In genomic region chr7:98202367-98203195, GRCh38 we compare ENCODE assay signal across 8 cellular contexts. TPM values are rescaled to one million over a fixed set of nuclear protein-coding genes. Genes with fewer than 3 reads are reported as not detected.
DNase-seq lines count a peak whose midpoint lies in the region; ATAC-seq, FAIRE-seq and TF ChIP-seq lines count a peak whose summit lies in the region.

No MANE protein-coding gene starts in this region.

- dilution Hi-C loops in mammary epithelial cell (cut with HindIII; ENCODE audit: low sequenced_read_pairs), result no loop called here

- H3K27ac Mint-ChIP-seq in Caco-2 (ENCODE audit: unreplicated experiment), result no peak overlapping the region

- intact Hi-C loops in mammary epithelial cell (cut with micrococcal nuclease), result no loop called here
- intact Hi-C loops in Caco-2 (cut with micrococcal nuclease; ENCODE audit: unreplicated experiment), result no loop called here

- FAIRE-seq in frontal cortex (lab: Jason Lieb, UNC), result no peak

- CTCF ChIA-PET in mammary epithelial cell (lab: Charles Lee; ENCODE audit: low non-redundant PET), result no interaction called here
- CTCF ChIA-PET in Caco-2 (lab: Charles Lee), result no interaction called here

- H3K27me3 ChIP-seq in mammary epithelial cell (ENCODE audit: insufficient read depth, low read length) (no peaks in the 10 kb centered on the region), Caco-2 (replicated peaks; ENCODE audit: control insufficient read depth, insufficient read depth, low read length) (no peaks in the 10 kb centered on the region)

- H3K36me3 Mint-ChIP-seq in Caco-2 (ENCODE audit: insufficient read depth, unreplicated experiment), result peaks cover 39% of the 10 kb centered on the region

- 74% methylated on average over 12 of the region's 15 CpGs for WGBS in mammary epithelial cell (ENCODE audit: low coverage, missing lambda C conversion rate)

- H3K9me3 ChIP-seq in mammary epithelial cell (replicated peaks; ENCODE audit: insufficient read depth, low read length) (no peaks in the 10 kb centered on the region), Caco-2 (no peaks in the 10 kb centered on the region)

- no peak overlapping the region for H3K4me2 ChIP-seq in mammary epithelial cell (ENCODE audit: insufficient read depth, low read depth, low read length)

- H3K4me1 Mint-ChIP-seq in Caco-2 (ENCODE audit: low read depth, unreplicated experiment), result peaks cover 7% of the 10 kb centered on the region

- POLR2A ChIA-PET in Caco-2 (lab: Charles Lee), result no interaction called here

- no peaks in the 10 kb centered on the region for H3K36me3 ChIP-seq in mammary epithelial cell (ENCODE audit: insufficient read depth, low read length)
- H3K36me3 ChIP-seq in Caco-2 (ENCODE audit: control insufficient read depth, insufficient read depth, low read length), result peaks cover 2% of the 10 kb centered on the region

- no peak for TF ChIP-seq CTCF in mammary epithelial cell (conservative IDR thresholded peaks at IDR 0.05 in 1 of 2, IDR thresholded peaks at IDR 0.05 in 1 of 2; ENCODE audit: extremely low read depth in 1 of 2, insufficient read depth in 1 of 2, low read depth in 1 of 2, low read length in 2 of 2)
- TF ChIP-seq CTCF in Caco-2 (IDR thresholded peaks at IDR 0.05; ENCODE audit: insufficient read depth in 1 of 2, low read depth in 1 of 2, low read length in 1 of 2, severe bottlenecking in 1 of 2, unreplicated experiment in 1 of 2), result no peak

- H4K20me1 ChIP-seq in mammary epithelial cell (ENCODE audit: insufficient read depth, low read length), result no peaks in the 10 kb centered on the region

- H3K9ac ChIP-seq in mammary epithelial cell (ENCODE audit: insufficient read depth, low read length), result no peak overlapping the region

- H3K9me3 Mint-ChIP-seq in Caco-2 (ENCODE audit: unreplicated experiment), result no peaks in the 10 kb centered on the region

- no peak overlapping the region for H2AFZ ChIP-seq in mammary epithelial cell (ENCODE audit: low read depth, low read length)

- H3K4me1 ChIP-seq in mammary epithelial cell (ENCODE audit: insufficient read depth, low read length) (peaks cover 7% of the 10 kb centered on the region), Caco-2 (peaks cover 7% of the 10 kb centered on the region)

- H3K27ac ChIP-seq in mammary epithelial cell (ENCODE audit: insufficient read depth, low read depth, low read length), result no peak overlapping the region

- ATAC-seq in GM19023 (IDR thresholded peaks at IDR 0.05; ENCODE audit: unreplicated experiment) (peak; percentile 92), HG03060 (IDR thresholded peaks at IDR 0.05; ENCODE audit: low read depth, unreplicated experiment) (peak; percentile 83), left lobe of liver (no peak)

- H3K4me3 Mint-ChIP-seq in Caco-2 (ENCODE audit: unreplicated experiment), result no peak overlapping the region

- no peaks in the 10 kb centered on the region for H3K27me3 Mint-ChIP-seq in Caco-2 (ENCODE audit: insufficient read depth, unreplicated experiment)

- in situ Hi-C loops in mammary epithelial cell (cut with MboI; ENCODE audit: low sequenced_read_pairs in 2 of 2), result no loop called here

- H3K4me3 ChIP-seq in mammary epithelial cell (replicated peaks in 1 of 3; ENCODE audit: insufficient read depth in 1 of 3, low read depth in 2 of 3, low read length in 3 of 3) (no peak overlapping the region), Caco-2 (ENCODE audit: low read depth, low read length) (no peak overlapping the region)

- peaks cover 12% of the 10 kb centered on the region for H3K79me2 ChIP-seq in mammary epithelial cell (ENCODE audit: insufficient read depth, low read length)

- BruUV-seq in mammary epithelial cell (replicated peaks; lab: Mats Ljungman, UMichigan) (no TSS peak), Caco-2 (replicated peaks; lab: Mats Ljungman, UMichigan) (no TSS peak)

- DNase-seq in T-helper 2 cell (peak in 4 of 5 experiments; percentile 32 to 90 (median 49)), mammary epithelial cell (peak; percentile 74), left lobe of liver (ENCODE audit: low spot score) (no peak), Caco-2 (no peak), frontal cortex (ENCODE audit: low spot score in 2 of 2) (no peak)
- peak; percentile 80 for DNase-seq in stimulated activated CD8-positive, alpha-beta memory T cell treated with anti-CD3 and anti-CD28 coated beads, Interleukin-4, amount 100 ng/mL, for 48 hours

RNA-seq across cellular contexts. Expression of gene BHLHA15, which starts 8.7 kb away (rescaled TPM):
- total RNA-seq in mammary epithelial cell, result under 1 TPM in 1 of 2 donors, not detected in 1; 0.61 TPM
- polyA plus RNA-seq in mammary epithelial cell, result 0.15 TPM
- polyA minus RNA-seq in mammary epithelial cell, result not detected
- 2.6 TPM for total RNA-seq in left lobe of liver
- 3.4 and 3.6 TPM in 2 replicates for total RNA-seq in Caco-2 (2022)
- 8.6 TPM for total RNA-seq in frontal cortex

RNA-seq across cellular contexts. Expression of gene TECPR1, which starts 49.5 kb away (rescaled TPM):
- 10 to 100 TPM; 13.2 to 14.6 TPM for total RNA-seq in mammary epithelial cell
- polyA plus RNA-seq in mammary epithelial cell, result 1.6 TPM
- 1.1 TPM for polyA minus RNA-seq in mammary epithelial cell
- 17.3 TPM for total RNA-seq in left lobe of liver
- total RNA-seq in Caco-2 (2022), result 19.0 and 26.4 TPM in 2 replicates
- 25.3 TPM for total RNA-seq in frontal cortex

Comparison
In these comparisons a context has a peak if more than half of its experiments do, and no peak if none do; other contexts are left out.
1. DNase-seq: peak in T-helper 2 cell (4 of 5), mammary epithelial cell (single experiment) and stimulated activated CD8-positive, alpha-beta memory T cell treated with anti-CD3 and anti-CD28 coated beads, Interleukin-4, amount 100 ng/mL, for 48 hours (single experiment); none in left lobe of liver (single experiment), Caco-2 (0 of 2) and frontal cortex (0 of 2).